Comparison of ENCODE assay signal across 8 cellular contexts in genomic region chr6:30614843-30615218, GRCh38. TPM values are rescaled to one million over a fixed set of nuclear protein-coding genes. Genes with fewer than 3 reads are reported as not detected.
A peak's percentile ranks its signal among the peaks of the same experiment; 100 is the strongest.
DNase-seq lines count a peak whose midpoint lies in the region; ATAC-seq and TF ChIP-seq lines count a peak whose summit lies in the region.

No MANE protein-coding gene starts in this region.

- H3K9me3 ChIP-seq in CD4-positive, alpha-beta memory T cell (ENCODE audit: control insufficient read depth in 1 of 2, low read length in 2 of 2) = no peaks in the 10 kb centered on the region
- H3K9me3 ChIP-seq in PC-9 (ENCODE audit: insufficient read depth, low read depth) = no peaks in the 10 kb centered on the region
- no peaks in the 10 kb centered on the region for H3K9me3 ChIP-seq in esophagus (ENCODE audit: control insufficient read depth in 2 of 2, insufficient read depth in 1 of 2, low read depth in 1 of 2, low read length in 1 of 2)
- H3K9me3 ChIP-seq in mucosa of rectum (ENCODE audit: control insufficient read depth in 2 of 2, low read length in 2 of 2) = no peaks in the 10 kb centered on the region

- CTCF ChIA-PET in CD4-positive, alpha-beta memory T cell (lab: Charles Lee; ENCODE audit: partially characterized antibody) = interaction anchor here (1.0 to 4.8 kb wide), 14 partner anchors 9 to 161 kb away, joined by 3 to 34 read pairs (median 6); partner anchors contain the start of gene ABCF1
- CTCF ChIA-PET in PC-9 (lab: Charles Lee) = interaction anchor here (0.6 to 3.6 kb wide), 4 partner anchors 18 to 545 kb away, joined by 3 to 16 read pairs (median 7); no protein-coding TSS in a partner anchor

- peaks cover 0 to 19% (median 2%) of the 10 kb centered on the region in 8 donors for H3K9me3 Mint-ChIP-seq in CD4-positive, alpha-beta memory T cell
- no peaks in the 10 kb centered on the region for H3K9me3 Mint-ChIP-seq in activated T-cell treated with anti-CD3 and anti-CD28 coated beads, Interleukin-2, amount 50 U/mL, for 24 hours

- peak overlapping the region; percentile 95 to 100 for H3K9ac ChIP-seq in mucosa of rectum (ENCODE audit: low read depth in 1 of 2, low read length in 2 of 2)

- no peaks in the 10 kb centered on the region for H3K9me2 ChIP-seq in PC-9 (ENCODE audit: insufficient read depth)

- H3K4me1 Mint-ChIP-seq in CD4-positive, alpha-beta memory T cell = peaks cover 36 to 83% (median 55%) of the 10 kb centered on the region in 4 donors
- H3K4me1 Mint-ChIP-seq in activated T-cell treated with anti-CD3 and anti-CD28 coated beads, Interleukin-2, amount 50 U/mL, for 24 hours (ENCODE audit: low read depth) = peaks cover 64% of the 10 kb centered on the region

- peaks cover 35 to 50% of the 10 kb centered on the region in 2 donors for H3K36me3 Mint-ChIP-seq in CD4-positive, alpha-beta memory T cell
- H3K36me3 Mint-ChIP-seq in activated T-cell treated with anti-CD3 and anti-CD28 coated beads, Interleukin-2, amount 50 U/mL, for 24 hours (ENCODE audit: low read depth) = peaks cover 95% of the 10 kb centered on the region

- peak overlapping the region; percentile 91 to 94 for H3K4me3 ChIP-seq in CD4-positive, alpha-beta memory T cell (ENCODE audit: low read length in 2 of 2)
- H3K4me3 ChIP-seq in PC-9 = peak overlapping the region; percentile 87
- H3K4me3 ChIP-seq in esophagus (ENCODE audit: low read depth in 1 of 2, low read length in 2 of 2) = peak overlapping the region in 1 of 2 donors; percentile 100
- peak overlapping the region; percentile 98 to 99 for H3K4me3 ChIP-seq in mucosa of rectum (ENCODE audit: low read length in 2 of 2)

- intact Hi-C loops in CD4-positive, alpha-beta memory T cell (cut with micrococcal nuclease) = loop anchor here (5.0 kb wide), 1 partner anchor 548 kb away; the partner anchor contains the start of gene PPP1R11
- intact Hi-C loops in PC-9 (cut with micrococcal nuclease; ENCODE audit: unreplicated experiment) = loop anchor here (1.0 kb wide), 1 partner anchor 24 kb away; no protein-coding TSS in a partner anchor

- peak overlapping the region; percentile 100 for H3K27ac Mint-ChIP-seq in CD4-positive, alpha-beta memory T cell
- H3K27ac Mint-ChIP-seq in activated T-cell treated with anti-CD3 and anti-CD28 coated beads, Interleukin-2, amount 50 U/mL, for 24 hours = peak overlapping the region; percentile 99

- POLR2A ChIA-PET in CD4-positive, alpha-beta memory T cell (lab: Charles Lee; ENCODE audit: partially characterized antibody) = interaction anchor here (0.6 to 5.0 kb wide), 50 partner anchors 10 to 967 kb away, joined by 3 to 132 read pairs (median 8); partner anchors contain the start of genes ABCF1, ATAT1, C6orf136 and DDX39B
- POLR2A ChIA-PET in PC-9 (lab: Charles Lee; ENCODE audit: unreplicated experiment) = interaction anchor here (0.5 to 0.9 kb wide), 18 partner anchors 18 to 848 kb away, joined by 3 to 48 read pairs (median 6); partner anchors contain the start of genes ABCF1, DHX16 and PRR3

- H3F3A ChIP-seq in PC-9 (ENCODE audit: insufficient read depth, low read depth) = peaks cover 73% of the 10 kb centered on the region

- peaks cover 49% of the 10 kb centered on the region for H3K79me2 ChIP-seq in PC-9 (ENCODE audit: low read depth)

- peaks cover 65% of the 10 kb centered on the region for H3K4me1 ChIP-seq in CD4-positive, alpha-beta memory T cell (ENCODE audit: insufficient read depth, low read length)
- H3K4me1 ChIP-seq in PC-9 (replicated peaks; ENCODE audit: insufficient read depth) (peaks cover 35% of the 10 kb centered on the region), esophagus (ENCODE audit: control insufficient read depth in 2 of 2, insufficient read depth in 2 of 2, low read length in 1 of 2) (no peaks in the 10 kb centered on the region), mucosa of rectum (ENCODE audit: control insufficient read depth in 2 of 2, insufficient read depth in 2 of 2, low read length in 2 of 2) (peaks cover 10 to 25% of the 10 kb centered on the region in 2 donors)

- H4K20me1 ChIP-seq in PC-9 (ENCODE audit: insufficient read depth) = peaks cover 26% of the 10 kb centered on the region; the same call in 1 of the 2 replicates

- peaks cover 0 to 1% of the 10 kb centered on the region in 2 donors for H3K27me3 Mint-ChIP-seq in CD4-positive, alpha-beta memory T cell
- no peaks in the 10 kb centered on the region for H3K27me3 Mint-ChIP-seq in activated T-cell treated with anti-CD3 and anti-CD28 coated beads, Interleukin-2, amount 50 U/mL, for 24 hours

- H3K27me3 ChIP-seq in CD4-positive, alpha-beta memory T cell (ENCODE audit: insufficient read depth, low read length) = no peaks in the 10 kb centered on the region
- H3K27me3 ChIP-seq in PC-9 (ENCODE audit: insufficient read depth, low read depth) (no peaks in the 10 kb centered on the region), esophagus (ENCODE audit: control insufficient read depth in 1 of 2, insufficient read depth in 2 of 2, low read length in 2 of 2) (no peaks in the 10 kb centered on the region), mucosa of rectum (ENCODE audit: control insufficient read depth in 2 of 2, insufficient read depth in 2 of 2, low read length in 2 of 2) (no peaks in the 10 kb centered on the region)

- H3K4me3 Mint-ChIP-seq in CD4-positive, alpha-beta memory T cell = peak overlapping the region; percentile 97 to 100 (median 100)
- H3K4me3 Mint-ChIP-seq in activated T-cell treated with anti-CD3 and anti-CD28 coated beads, Interleukin-2, amount 50 U/mL, for 24 hours = peak overlapping the region; percentile 93

- peak; percentile 43 for ATAC-seq in GM21390 (IDR thresholded peaks at IDR 0.05; ENCODE audit: unreplicated experiment)

- peak overlapping the region; percentile 94 for H3K27ac ChIP-seq in CD4-positive, alpha-beta memory T cell (ENCODE audit: low read depth, low read length)
- H3K27ac ChIP-seq in PC-9 = peak overlapping the region; percentile 86
- H3K27ac ChIP-seq in esophagus (ENCODE audit: low read depth in 2 of 2, low read length in 1 of 2) = peak overlapping the region; percentile 99
- H3K27ac ChIP-seq in mucosa of rectum (ENCODE audit: low read depth in 2 of 2, low read length in 2 of 2) = peak overlapping the region; percentile 98

- H3K4me2 ChIP-seq in PC-9 = peak overlapping the region; percentile 98

- whole genome bisulfite sequencing in esophagus, 2 donors = 0% methylated on average over 6 of the region's 6 CpGs

- BruUV-seq in PC-9 (replicated peaks; lab: Mats Ljungman, UMichigan) = no TSS peak

- no peak for TF ChIP-seq CTCF in PC-9 (conservative IDR thresholded peaks at IDR 0.05)

- peak; percentile 89 to 96 (median 94) for DNase-seq in CD4-positive, alpha-beta memory T cell
- DNase-seq in KG1 (lab: John Stamatoyannopoulos, UW) = peak; percentile 94
- DNase-seq in PC-9 = peak; percentile 81 to 90
- peak; percentile 76 for DNase-seq in activated T-cell treated with anti-CD3 and anti-CD28 coated beads, Interleukin-2, amount 50 U/mL, for 24 hours
- peak; percentile 65 to 69 for DNase-seq in stimulated activated CD8-positive, alpha-beta memory T cell treated with anti-CD3 and anti-CD28 coated beads, Interleukin-4, amount 100 ng/mL, for 4 hours (ENCODE audit: low read depth in 2 of 2, low spot score in 1 of 2)

- H2AFZ ChIP-seq in PC-9 = no peak overlapping the region

- peaks cover 20% of the 10 kb centered on the region for H3K36me3 ChIP-seq in CD4-positive, alpha-beta memory T cell (ENCODE audit: insufficient read depth, low read length)
- H3K36me3 ChIP-seq in PC-9 (ENCODE audit: low read depth) (peaks cover 23% of the 10 kb centered on the region), esophagus (ENCODE audit: control insufficient read depth in 2 of 2, insufficient read depth in 2 of 2, low read length in 1 of 2) (peaks cover 3 to 6% of the 10 kb centered on the region in 2 donors), mucosa of rectum (ENCODE audit: control insufficient read depth in 2 of 2, insufficient read depth in 2 of 2, low read length in 2 of 2) (peaks cover 15 to 17% of the 10 kb centered on the region in 2 donors)

RNA-seq across cellular contexts. Expression of gene PPP1R10, which starts 2.2 kb away (rescaled TPM):
- total RNA-seq in CD4-positive, alpha-beta memory T cell = 100 to 1,000 TPM; 224 to 231 TPM
- 10 to 100 TPM in 1 of 2 donors, 1 to 10 TPM in 1; 8.5 to 30.6 TPM for polyA plus RNA-seq in CD4-positive, alpha-beta memory T cell
- total RNA-seq in PC-9 (2021) = 47.6 and 69.5 TPM in 2 replicates
- 10 to 100 TPM; 13.5 to 23.5 TPM for polyA plus RNA-seq in esophagus

RNA-seq across cellular contexts. Expression of gene MRPS18B, which starts 2.8 kb away (rescaled TPM):
- 10 to 100 TPM; 44.4 to 46.3 TPM for total RNA-seq in CD4-positive, alpha-beta memory T cell
- polyA plus RNA-seq in CD4-positive, alpha-beta memory T cell = 100 to 1,000 TPM; 112 to 126 TPM
- 65.2 and 86.8 TPM in 2 replicates for total RNA-seq in PC-9 (2021)
- 10 to 100 TPM; 20.1 to 50.7 TPM for polyA plus RNA-seq in esophagus

RNA-seq across cellular contexts. Expression of gene ATAT1, which starts 11.8 kb away (rescaled TPM):
- total RNA-seq in CD4-positive, alpha-beta memory T cell = 1 to 10 TPM; 8.3 to 9.4 TPM
- polyA plus RNA-seq in CD4-positive, alpha-beta memory T cell = 1 to 10 TPM in 1 of 2 donors, under 1 TPM in 1; 0.29 to 1.9 TPM
- total RNA-seq in PC-9 (2021) = 15.1 and 29.4 TPM in 2 replicates
- 1 to 10 TPM; 5.0 to 6.8 TPM for polyA plus RNA-seq in esophagus

RNA-seq across cellular contexts. Expression of gene C6orf136, which starts 32.1 kb away (rescaled TPM):
- total RNA-seq in CD4-positive, alpha-beta memory T cell = 10 to 100 TPM; 29.3 to 35.0 TPM
- 10 to 100 TPM in 1 of 2 donors, 1 to 10 TPM in 1; 6.2 to 16.0 TPM for polyA plus RNA-seq in CD4-positive, alpha-beta memory T cell
- total RNA-seq in PC-9 (2021) = 21.2 and 33.3 TPM in 2 replicates
- polyA plus RNA-seq in esophagus = 10 to 100 TPM; 15.3 to 24.3 TPM

RNA-seq across cellular contexts. Expression of gene ABCF1, which starts 43.6 kb away (rescaled TPM):
- 10 to 100 TPM; 60.8 to 66.8 TPM for total RNA-seq in CD4-positive, alpha-beta memory T cell
- 10 to 100 TPM in 1 of 2 donors, 1 to 10 TPM in 1; 7.5 to 46.6 TPM for polyA plus RNA-seq in CD4-positive, alpha-beta memory T cell
- total RNA-seq in PC-9 (2021) = 64.0 and 73.7 TPM in 2 replicates
- polyA plus RNA-seq in esophagus = 10 to 100 TPM; 17.7 to 23.8 TPM
